ENCODE assay signal across 16 cellular contexts in the genomic region with DNA sequence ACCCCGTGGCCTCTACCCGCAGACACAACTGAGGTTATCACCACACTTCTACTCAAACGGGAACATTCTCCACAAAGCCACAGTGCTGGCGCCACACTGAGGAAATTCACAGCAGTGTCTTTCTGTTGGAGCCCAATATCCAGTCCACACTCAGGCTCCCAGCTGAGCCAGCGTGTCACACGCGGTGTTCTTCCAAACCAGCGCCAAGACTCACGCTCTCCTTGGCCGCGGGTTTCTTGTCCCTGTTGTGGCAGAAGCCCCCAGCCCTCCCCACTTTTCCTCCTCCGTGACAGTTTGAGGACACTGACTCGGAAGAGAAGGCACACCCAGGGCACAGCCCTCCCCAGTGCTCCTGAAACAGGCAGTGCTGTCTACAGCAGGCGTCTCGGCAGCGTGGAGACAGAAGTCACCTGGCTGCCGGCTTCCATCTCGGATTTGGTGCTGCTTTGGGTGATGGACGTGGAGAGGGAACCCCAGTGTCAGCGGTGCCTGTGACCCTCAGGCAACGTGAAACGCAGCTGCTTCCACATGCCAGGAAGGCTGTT. TPM values are rescaled to one million over a fixed set of nuclear protein-coding genes. Genes with fewer than 3 reads are reported as not detected.
A peak's percentile ranks its signal among the peaks of the same experiment; 100 is the strongest.
DNase-seq lines count a peak whose midpoint lies in the region; ATAC-seq and TF ChIP-seq lines count a peak whose summit lies in the region.
"Had no signal": no experiment of that assay in that cellular context is flagged by ENCODE, and none has a peak within 500 bp of the region (broad histone marks: within the 10 kb centered on the region; RNA-seq: fewer than 3 reads in every experiment).

No MANE protein-coding gene starts in this region.

- H3K36me3 ChIP-seq in WERI-Rb-1: no peaks in the 10 kb centered on the region
- no peaks in the 10 kb centered on the region for H3K36me3 ChIP-seq in naive thymus-derived CD4-positive, alpha-beta T cell (ENCODE audit: control insufficient read depth in 2 of 3, insufficient read depth in 3 of 3, low read length in 3 of 3)
- H3K36me3 ChIP-seq: pancreas, thoracic aorta had no signal

- ATAC-seq in naive thymus-derived CD4-positive, alpha-beta T cell: peak; percentile 45
- ATAC-seq: activated T-helper 17 cell treated with anti-CD3 and anti-CD28 coated beads, Interleukin-2, amount 50 U/mL, for 72 hours had no signal

- CTCF ChIA-PET in naive thymus-derived CD4-positive, alpha-beta T cell (lab: Charles Lee): no interaction called here

- peaks cover 3 to 34% (median 8%) of the 10 kb centered on the region in 5 donors for H3K27me3 Mint-ChIP-seq in naive thymus-derived CD4-positive, alpha-beta T cell

- H3K9me3 ChIP-seq in WERI-Rb-1 (ENCODE audit: severe bottlenecking): peaks cover 11% of the 10 kb centered on the region
- no peaks in the 10 kb centered on the region for H3K9me3 ChIP-seq in naive thymus-derived CD4-positive, alpha-beta T cell (ENCODE audit: control insufficient read depth in 2 of 3, low read length in 3 of 3)
- H3K9me3 ChIP-seq: pancreas, thoracic aorta had no signal

- H3K4me3 ChIP-seq in WERI-Rb-1 (ENCODE audit: low read depth, low read length): no peak overlapping the region
- no peak overlapping the region for H3K4me3 ChIP-seq in naive thymus-derived CD4-positive, alpha-beta T cell (ENCODE audit: low read length)
- H3K4me3 ChIP-seq: pancreas, thoracic aorta had no signal

- no peaks in the 10 kb centered on the region for H3K27me3 ChIP-seq in WERI-Rb-1 (ENCODE audit: insufficient read depth, low read depth, severe bottlenecking)
- H3K27me3 ChIP-seq in naive thymus-derived CD4-positive, alpha-beta T cell (ENCODE audit: control insufficient read depth in 2 of 2, insufficient read depth in 2 of 2, low read length in 2 of 2): no peaks in the 10 kb centered on the region
- H3K27me3 ChIP-seq: pancreas had no signal

- H3K27ac Mint-ChIP-seq in naive thymus-derived CD4-positive, alpha-beta T cell: no peak overlapping the region
- H3K27ac Mint-ChIP-seq: activated T-helper 17 cell treated with anti-CD3 and anti-CD28 coated beads, Interleukin-2, amount 50 U/mL, for 72 hours; mesothelial cell of epicardium had no signal

- DNase-seq in DMS53 (lab: John Stamatoyannopoulos, UW) (peak; percentile 44), DMS53 treated with DMSO at 0.1 percent for 48 hours (lab: John Stamatoyannopoulos, UW; ENCODE audit: unreplicated experiment) (no peak), NOMO-1 treated with DMSO at 0.1 percent for 48 hours (lab: John Stamatoyannopoulos, UW; ENCODE audit: unreplicated experiment) (peak; percentile 51), WERI-Rb-1 (no peak), NCI-H2196 (lab: John Stamatoyannopoulos, UW; ENCODE audit: unreplicated experiment) (no peak), NCI-H146 (lab: John Stamatoyannopoulos, UW) (no peak)
- no peak for DNase-seq in naive thymus-derived CD4-positive, alpha-beta T cell
- no peak for DNase-seq in stimulated activated CD4-positive, alpha-beta T cell treated with anti-CD3 and anti-CD28 coated beads, Interleukin-4, amount 100 ng/mL, for 24 hours
- DNase-seq: 8988T; activated CD4-positive, alpha-beta T cell treated with anti-CD3 and anti-CD28 coated beads, Interleukin-2, amount 50 U/mL, for 1 hour; NCI-H1417; stimulated activated CD4-positive, alpha-beta T cell treated with anti-CD3 and anti-CD28 coated beads, Interleukin-15, amount 100 ng/mL, for 24 hours had no signal

- TF ChIP-seq CTCF in WERI-Rb-1 (IDR thresholded peaks at IDR 0.05; ENCODE audit: low read depth, low read length): peak; percentile 44

- peaks cover 0 to 3% (median 0%) of the 10 kb centered on the region in 11 donors for H3K9me3 Mint-ChIP-seq in naive thymus-derived CD4-positive, alpha-beta T cell
- H3K9me3 Mint-ChIP-seq: activated T-helper 17 cell treated with anti-CD3 and anti-CD28 coated beads, Interleukin-2, amount 50 U/mL, for 72 hours had no signal

- intact Hi-C loops in naive thymus-derived CD4-positive, alpha-beta T cell (cut with micrococcal nuclease): no loop called here

- no peaks in the 10 kb centered on the region for H3K4me1 ChIP-seq in naive thymus-derived CD4-positive, alpha-beta T cell (ENCODE audit: control insufficient read depth in 2 of 2, insufficient read depth in 2 of 2, low read length in 2 of 2)
- H3K4me1 ChIP-seq: pancreas had no signal

- no peak overlapping the region for H3K4me3 Mint-ChIP-seq in naive thymus-derived CD4-positive, alpha-beta T cell
- H3K4me3 Mint-ChIP-seq: activated T-helper 17 cell treated with anti-CD3 and anti-CD28 coated beads, Interleukin-2, amount 50 U/mL, for 72 hours; mesothelial cell of epicardium had no signal

- peaks cover 0 to 4% (median 0%) of the 10 kb centered on the region in 7 donors for H3K4me1 Mint-ChIP-seq in naive thymus-derived CD4-positive, alpha-beta T cell
- H3K4me1 Mint-ChIP-seq: activated T-helper 17 cell treated with anti-CD3 and anti-CD28 coated beads, Interleukin-2, amount 50 U/mL, for 72 hours; mesothelial cell of epicardium had no signal

- no peaks in the 10 kb centered on the region for H3K36me3 Mint-ChIP-seq in naive thymus-derived CD4-positive, alpha-beta T cell
- H3K36me3 Mint-ChIP-seq: mesothelial cell of epicardium had no signal

- POLR2A ChIA-PET in naive thymus-derived CD4-positive, alpha-beta T cell (lab: Charles Lee): no interaction called here

- H3K27ac ChIP-seq in WERI-Rb-1: no peak overlapping the region
- no peak overlapping the region for H3K27ac ChIP-seq in naive thymus-derived CD4-positive, alpha-beta T cell (ENCODE audit: low read depth, low read length)
- H3K27ac ChIP-seq: pancreas, thoracic aorta had no signal

RNA-seq across cellular contexts. Expression of gene AGPAT3, which starts 35.4 kb away (rescaled TPM):
- total RNA-seq in naive thymus-derived CD4-positive, alpha-beta T cell: 100 to 1,000 TPM in 1 of 5 experiments, 10 to 100 TPM in 4; 58.4 to 121 (median 69.0) TPM
- polyA plus RNA-seq in naive thymus-derived CD4-positive, alpha-beta T cell: 10 to 100 TPM; 11.4 to 16.1 TPM

RNA-seq across cellular contexts. Expression of gene RRP1, which starts 40.3 kb away (rescaled TPM):
- 10 to 100 TPM; 24.2 to 33.1 (median 28.8) TPM for total RNA-seq in naive thymus-derived CD4-positive, alpha-beta T cell
- 10 to 100 TPM; 10.1 to 21.8 TPM for polyA plus RNA-seq in naive thymus-derived CD4-positive, alpha-beta T cell

RNA-seq across cellular contexts. Expression of gene CSTB, which starts 53.5 kb away (rescaled TPM):
- total RNA-seq in naive thymus-derived CD4-positive, alpha-beta T cell: 10 to 100 TPM; 14.7 to 66.5 (median 36.6) TPM
- polyA plus RNA-seq in naive thymus-derived CD4-positive, alpha-beta T cell: 10 to 100 TPM; 52.2 to 59.7 TPM

Comparison
In these comparisons a context has a peak if more than half of its experiments do, and no peak if none do; other contexts are left out.
1. DNase-seq: peak in DMS53 (single experiment) and NOMO-1 treated with DMSO at 0.1 percent for 48 hours (single experiment); none in DMS53 treated with DMSO at 0.1 percent for 48 hours (single experiment), WERI-Rb-1 (single experiment), naive thymus-derived CD4-positive, alpha-beta T cell (0 of 9), NCI-H2196 (single experiment), stimulated activated CD4-positive, alpha-beta T cell treated with anti-CD3 and anti-CD28 coated beads, Interleukin-4, amount 100 ng/mL, for 24 hours (single experiment) and NCI-H146 (single experiment).